In the genomic region with DNA sequence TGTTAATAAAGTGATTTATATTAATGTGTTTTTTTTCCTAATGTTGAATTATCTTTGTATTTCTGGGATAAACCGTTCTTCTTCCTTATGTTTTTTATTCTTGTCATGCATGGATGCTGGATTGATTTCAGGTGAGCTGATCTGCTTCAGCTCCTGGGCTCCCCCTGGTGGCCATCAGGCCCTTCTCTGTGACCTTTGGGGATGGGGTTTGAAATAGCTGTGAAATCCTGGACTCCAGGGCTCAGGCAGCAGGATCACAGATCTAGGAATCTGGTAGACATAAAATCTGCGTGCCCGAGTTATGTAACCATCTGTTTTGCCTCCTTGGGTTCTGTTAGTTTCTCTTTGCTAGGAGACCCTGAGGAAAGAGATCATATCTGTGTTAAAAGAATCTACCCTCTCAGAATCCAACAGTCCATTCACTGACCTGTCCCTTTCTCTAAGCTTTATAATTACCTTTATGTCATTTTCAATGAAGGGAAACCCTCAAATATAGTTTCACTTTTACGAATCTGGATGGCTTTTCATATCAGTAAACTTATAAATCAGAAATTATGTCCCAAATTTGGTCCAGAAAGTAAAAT, we compare ENCODE assay signal across 8 cellular contexts. TPM values are rescaled to one million over a fixed set of nuclear protein-coding genes. Genes with fewer than 3 reads are reported as not detected.
DNase-seq lines count a peak whose midpoint lies in the region; ATAC-seq and TF ChIP-seq lines count a peak whose summit lies in the region.

No MANE protein-coding gene starts in this region.

- H3K27me3 ChIP-seq in cardiac muscle cell, result no peaks in the 10 kb centered on the region
- no peaks in the 10 kb centered on the region for H3K27me3 ChIP-seq in prostate gland (replicated peaks; ENCODE audit: insufficient read depth)
- H3K27me3 ChIP-seq in uterus, result no peaks in the 10 kb centered on the region

- no peak for ATAC-seq in HG03571 (IDR thresholded peaks at IDR 0.05; ENCODE audit: unreplicated experiment)

- H3K4me3 ChIP-seq in NB4 (ENCODE audit: low read depth, low read length) (no peak overlapping the region), cardiac muscle cell (no peak overlapping the region), prostate gland (no peak overlapping the region), uterus (no peak overlapping the region)

- TF ChIP-seq POLR2A in NB4 (IDR thresholded peaks at IDR 0.05; ENCODE audit: extremely low read depth, insufficient read length) (no peak), prostate gland (IDR thresholded peaks at IDR 0.05) (no peak), uterus (IDR thresholded peaks at IDR 0.05) (no peak)

- no peak overlapping the region for H3K4me3 Mint-ChIP-seq in activated naive CD8-positive, alpha-beta T cell treated with anti-CD3 and anti-CD28 coated beads for 36 hours

- H3K4me1 Mint-ChIP-seq in activated naive CD8-positive, alpha-beta T cell treated with anti-CD3 and anti-CD28 coated beads for 36 hours, result no peaks in the 10 kb centered on the region

- H3K9me3 Mint-ChIP-seq in activated naive CD8-positive, alpha-beta T cell treated with anti-CD3 and anti-CD28 coated beads for 36 hours, result peaks cover 8% of the 10 kb centered on the region

- no peaks in the 10 kb centered on the region for H3K36me3 ChIP-seq in cardiac muscle cell
- no peaks in the 10 kb centered on the region for H3K36me3 ChIP-seq in prostate gland
- H3K36me3 ChIP-seq in uterus, result no peaks in the 10 kb centered on the region

- no peak overlapping the region for H3K27ac ChIP-seq in cardiac muscle cell
- no peak overlapping the region for H3K27ac ChIP-seq in prostate gland
- no peak overlapping the region for H3K27ac ChIP-seq in uterus

- no peaks in the 10 kb centered on the region for H3K9me3 ChIP-seq in cardiac muscle cell (ENCODE audit: low read depth)
- H3K9me3 ChIP-seq in prostate gland, result no peaks in the 10 kb centered on the region
- H3K9me3 ChIP-seq in uterus, result no peaks in the 10 kb centered on the region

- TF ChIP-seq CTCF in NB4 (IDR thresholded peaks at IDR 0.05; ENCODE audit: low read depth, low read length) (peak; percentile 83), cardiac muscle cell (IDR thresholded peaks at IDR 0.05; ENCODE audit: low read depth, low read length) (peak; percentile 99), prostate gland (IDR thresholded peaks at IDR 0.05) (peak; percentile 80 to 93 (median 92)), uterus (IDR thresholded peaks at IDR 0.05) (peak; percentile 89 to 98 (median 92))

- H3K4me1 ChIP-seq in cardiac muscle cell (ENCODE audit: low read depth), result no peaks in the 10 kb centered on the region
- no peaks in the 10 kb centered on the region for H3K4me1 ChIP-seq in prostate gland (replicated peaks)
- H3K4me1 ChIP-seq in uterus, result no peaks in the 10 kb centered on the region

- peak; percentile 75 for DNase-seq in EL
- DNase-seq in NB4 (ENCODE audit: low read depth), result peak; percentile 52
- peak; percentile 29 for DNase-seq in SKM-1 (lab: John Stamatoyannopoulos, UW; ENCODE audit: unreplicated experiment)
- peak; percentile 66 for DNase-seq in activated naive CD8-positive, alpha-beta T cell treated with anti-CD3 and anti-CD28 coated beads for 36 hours
- DNase-seq in cardiac muscle cell (ENCODE audit: low read depth in 1 of 2, low spot score in 1 of 2), result peak; percentile 82 to 87
- peak; percentile 76 for DNase-seq in prostate gland (ENCODE audit: low spot score)
- peak; percentile 84 to 87 for DNase-seq in uterus

- no peak overlapping the region for H3K27ac Mint-ChIP-seq in activated naive CD8-positive, alpha-beta T cell treated with anti-CD3 and anti-CD28 coated beads for 36 hours

- intact Hi-C loops in prostate gland (cut with DNase I) (loop anchor here (5.0 kb wide), 2 partner anchors 55 to 235 kb away; a partner anchor contains a TSS), uterus (cut with DNase I; ENCODE audit: low total_unique reads) (loop anchor here (5.0 to 10.0 kb wide), 2 partner anchors 90 to 498 kb away; a partner anchor contains a TSS)

- 6% methylated on average over 4 of the region's 4 CpGs for WGBS in prostate gland

- H3K36me3 Mint-ChIP-seq in activated naive CD8-positive, alpha-beta T cell treated with anti-CD3 and anti-CD28 coated beads for 36 hours, result no peaks in the 10 kb centered on the region

- peaks cover 10% of the 10 kb centered on the region for H3K27me3 Mint-ChIP-seq in activated naive CD8-positive, alpha-beta T cell treated with anti-CD3 and anti-CD28 coated beads for 36 hours

RNA-seq across cellular contexts. Expression of a gene that starts 12.2 kb away (rescaled TPM):
- total RNA-seq in activated naive CD8-positive, alpha-beta T cell treated with anti-CD3 and anti-CD28 coated beads for 36 hours, result not detected
- total RNA-seq in cardiac muscle cell (not detected in 2 replicates), prostate gland (not detected), uterus (not detected)
- polyA plus RNA-seq in cardiac muscle cell, result not detected in 2 replicates

RNA-seq across cellular contexts. Expression of a gene that starts 23.6 kb away (rescaled TPM):
- total RNA-seq in activated naive CD8-positive, alpha-beta T cell treated with anti-CD3 and anti-CD28 coated beads for 36 hours, result not detected
- not detected in 2 replicates for total RNA-seq in cardiac muscle cell
- not detected in 2 replicates for polyA plus RNA-seq in cardiac muscle cell
- 1 to 10 TPM; 1.3 to 1.5 TPM for total RNA-seq in prostate gland
- total RNA-seq in uterus, result 10 to 100 TPM in 1 of 4 donors, 1 to 10 TPM in 1, under 1 TPM in 1, not detected in 1; 0.59 to 10.1 (median 1.4) TPM

RNA-seq across cellular contexts. Expression of a gene that starts 26.9 kb away (rescaled TPM):
- not detected for total RNA-seq in activated naive CD8-positive, alpha-beta T cell treated with anti-CD3 and anti-CD28 coated beads for 36 hours
- total RNA-seq in cardiac muscle cell (0.07 and 0.09 TPM in 2 replicates), prostate gland (10 to 100 TPM in 1 of 2 donors, under 1 TPM in 1; 0.64 to 31.4 TPM), uterus (10 to 100 TPM in 1 of 4 donors, 1 to 10 TPM in 1, under 1 TPM in 2; 0.29 to 11.7 (median 2.3) TPM)
- polyA plus RNA-seq in cardiac muscle cell, result 0.15 TPM in 1 of 2 replicates, not detected in the other

RNA-seq across cellular contexts. Expression of a gene that starts 53.3 kb away (rescaled TPM):
- total RNA-seq in activated naive CD8-positive, alpha-beta T cell treated with anti-CD3 and anti-CD28 coated beads for 36 hours, result 1 to 10 TPM; 2.8 to 3.1 TPM
- total RNA-seq in cardiac muscle cell (15.0 and 17.9 TPM in 2 replicates), prostate gland (10 to 100 TPM; 15.8 to 25.9 TPM), uterus (10 to 100 TPM in 3 of 4 donors, 1 to 10 TPM in 1; 6.7 to 43.3 (median 14.6) TPM)
- polyA plus RNA-seq in cardiac muscle cell, result 17.0 and 21.8 TPM in 2 replicates

RNA-seq across cellular contexts. Expression of a gene that starts 53.8 kb away (rescaled TPM):
- total RNA-seq in activated naive CD8-positive, alpha-beta T cell treated with anti-CD3 and anti-CD28 coated beads for 36 hours, result not detected
- not detected in 2 replicates for total RNA-seq in cardiac muscle cell
- 0.57 and 0.66 TPM in 2 replicates for polyA plus RNA-seq in cardiac muscle cell
- 1 to 10 TPM in 1 of 2 donors, under 1 TPM in 1; 0.46 to 5.1 TPM for total RNA-seq in prostate gland
- total RNA-seq in uterus, result not detected

Comparison
In these comparisons a context has a peak if more than half of its experiments do, and no peak if none do; other contexts are left out.
1. DNase-seq: peak in every context shown above with its lines; median percentile 86 in uterus; 84 in cardiac muscle cell; 76 in prostate gland; 75 in EL; 66 in activated naive CD8-positive, alpha-beta T cell treated with anti-CD3 and anti-CD28 coated beads for 36 hours; 52 in NB4; 29 in SKM-1.